ENCODE assay signal across 8 cellular contexts in genomic region chr6:170289108-170289931, GRCh38. TPM values are rescaled to one million over a fixed set of nuclear protein-coding genes. Genes with fewer than 3 reads are reported as not detected.
DNase-seq lines count a peak whose midpoint lies in the region; ATAC-seq and TF ChIP-seq lines count a peak whose summit lies in the region.

No MANE protein-coding gene starts in this region.

- 1% methylated on average over 96 of the region's 96 CpGs for WGBS in ectodermal cell, 2 experiments

- H3K4me1 ChIP-seq in ectodermal cell (ENCODE audit: control insufficient read depth, insufficient read depth, low read length) = peaks cover 51% of the 10 kb centered on the region

- peaks cover 32% of the 10 kb centered on the region for H3K36me3 ChIP-seq in ectodermal cell (ENCODE audit: control insufficient read depth, insufficient read depth, low read length)

- peak overlapping the region; percentile 90 for H3K4me3 Mint-ChIP-seq in nephron progenitor cell

- no peak for TF ChIP-seq CTCF in C4-2B (conservative IDR thresholded peaks at IDR 0.05)
- no peak for TF ChIP-seq CTCF in NB4 (IDR thresholded peaks at IDR 0.05; ENCODE audit: low read depth, low read length)
- no peak for TF ChIP-seq CTCF in nephron progenitor cell (IDR thresholded peaks at IDR 0.05)

- peaks cover 50% of the 10 kb centered on the region for H3K27me3 Mint-ChIP-seq in nephron progenitor cell (ENCODE audit: low read depth, poor library complexity)

- ATAC-seq in HG03457 (IDR thresholded peaks at IDR 0.05; ENCODE audit: unreplicated experiment) = no peak

- H3K27me3 ChIP-seq in ectodermal cell (ENCODE audit: control insufficient read depth, insufficient read depth, low read length, poor library complexity, severe bottlenecking) = peaks cover 90% of the 10 kb centered on the region

- peaks cover 25% of the 10 kb centered on the region for H3K36me3 Mint-ChIP-seq in nephron progenitor cell (ENCODE audit: low read depth)

- H3K4me1 Mint-ChIP-seq in nephron progenitor cell = peaks cover 72% of the 10 kb centered on the region

- no peak for TF ChIP-seq POLR2A in NB4 (IDR thresholded peaks at IDR 0.05; ENCODE audit: extremely low read depth, insufficient read length)

- peak; percentile 50 for DNase-seq in NB4 (ENCODE audit: low read depth)
- peak; percentile 37 for DNase-seq in nephron progenitor cell
- no peak for DNase-seq in hippocampal formation (lab: John Stamatoyannopoulos, UW)
- DNase-seq in stimulated activated CD4-positive, alpha-beta T cell treated with anti-CD3 and anti-CD28 coated beads, Interleukin-4, amount 100 ng/mL, for 24 hours = no peak
- no peak for DNase-seq in GM19240 (ENCODE audit: insufficient read length, low spot score)

- H3K4me3 ChIP-seq in NB4 (ENCODE audit: low read depth, low read length) (peak overlapping the region; percentile 67), ectodermal cell (ENCODE audit: insufficient read depth, low read depth, low read length) (peak overlapping the region; percentile 65)

- H3K9me3 ChIP-seq in ectodermal cell (ENCODE audit: control insufficient read depth, low read length) = no peaks in the 10 kb centered on the region

- H3K9me3 Mint-ChIP-seq in nephron progenitor cell = no peaks in the 10 kb centered on the region

- no peak overlapping the region for H3K27ac Mint-ChIP-seq in nephron progenitor cell

- H3K27ac ChIP-seq in C4-2B (peak overlapping the region; percentile 28), ectodermal cell (ENCODE audit: insufficient read depth, low read depth, low read length, poor library complexity, severe bottlenecking) (no peak overlapping the region)

RNA-seq across cellular contexts. Expression of gene DLL1, which starts 1.6 kb away (rescaled TPM):
- polyA plus RNA-seq in ectodermal cell (2013, experiment 1 of 4) = 44.1 TPM
- polyA plus RNA-seq in ectodermal cell (2013, experiment 2 of 4) = 61.6 TPM
- 59.0 TPM for polyA plus RNA-seq in ectodermal cell (2013, experiment 3 of 4)
- 67.6 TPM for polyA plus RNA-seq in ectodermal cell (2013, experiment 4 of 4)

RNA-seq across cellular contexts. Expression of gene FAM120B, which starts 17.2 kb away (rescaled TPM):
- 30.6 TPM for polyA plus RNA-seq in ectodermal cell (2013, experiment 1 of 4)
- 33.5 TPM for polyA plus RNA-seq in ectodermal cell (2013, experiment 2 of 4)
- 20.1 TPM for polyA plus RNA-seq in ectodermal cell (2013, experiment 3 of 4)
- polyA plus RNA-seq in ectodermal cell (2013, experiment 4 of 4) = 21.9 TPM

Comparison
In these comparisons a context has a peak if more than half of its experiments do, and no peak if none do; other contexts are left out.
1. DNase-seq: peak in NB4 (single experiment) and nephron progenitor cell (single experiment); none in hippocampal formation (0 of 2), stimulated activated CD4-positive, alpha-beta T cell treated with anti-CD3 and anti-CD28 coated beads, Interleukin-4, amount 100 ng/mL, for 24 hours (single experiment) and GM19240 (single experiment).